Comparison of ENCODE assay signal across 19 cellular contexts in the genomic region with DNA sequence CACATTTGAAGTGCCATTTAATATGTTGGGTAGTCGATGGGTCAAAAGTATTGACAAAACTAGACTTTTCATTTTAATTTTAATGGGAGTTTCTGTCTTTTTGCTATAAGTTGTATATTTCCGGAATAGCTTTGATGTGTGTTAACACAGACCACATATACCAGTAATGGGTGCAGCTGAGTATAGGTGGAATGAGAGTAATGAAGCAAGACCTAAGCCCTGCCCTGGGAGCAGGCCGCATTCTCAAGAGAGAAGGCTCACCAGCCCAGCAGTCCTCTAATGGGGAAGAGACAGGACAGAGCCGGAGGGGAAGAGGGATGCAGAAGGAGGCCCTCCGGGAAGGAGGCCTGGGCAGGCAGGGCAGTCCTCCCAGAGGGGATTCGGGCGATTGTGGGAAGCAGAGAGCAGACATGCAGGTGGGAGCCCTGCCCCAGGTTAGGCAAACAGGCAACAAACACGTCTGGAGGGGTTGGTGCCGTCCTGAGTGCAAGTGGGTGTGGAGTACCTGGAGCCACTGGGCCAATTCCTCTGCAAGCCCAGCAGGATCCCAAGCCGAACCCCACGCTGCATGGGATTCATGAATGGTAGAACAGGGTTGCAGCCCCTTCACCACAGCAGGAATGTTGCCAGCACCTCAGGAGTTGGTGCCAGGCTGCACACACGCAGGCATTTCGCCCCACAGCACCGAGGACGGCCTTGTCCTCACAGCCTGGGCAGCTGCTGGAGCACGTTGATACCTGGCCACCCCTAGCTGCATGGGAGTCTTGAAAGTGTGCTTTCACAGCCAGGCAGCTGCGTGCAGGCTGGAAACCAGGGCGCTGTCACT. TPM values are rescaled to one million over a fixed set of nuclear protein-coding genes. Genes with fewer than 3 reads are reported as not detected.
DNase-seq lines count a peak whose midpoint lies in the region; ATAC-seq, FAIRE-seq and TF ChIP-seq lines count a peak whose summit lies in the region.
"Had no signal": no experiment of that assay in that cellular context is flagged by ENCODE, and none has a peak within 500 bp of the region (broad histone marks: within the 10 kb centered on the region; RNA-seq: fewer than 3 reads in every experiment).

No MANE protein-coding gene starts in this region.

- peaks cover 13% of the 10 kb centered on the region for H3K36me3 ChIP-seq in osteoblast (ENCODE audit: insufficient read depth, low read length)
- H3K36me3 ChIP-seq: SJCRH30 had no signal

- H3K4me1 ChIP-seq in osteoblast (ENCODE audit: insufficient read depth, low read length), result peaks cover 22% of the 10 kb centered on the region
- H3K4me1 ChIP-seq: SJCRH30 had no signal

- ATAC-seq in GM18873 (IDR thresholded peaks at IDR 0.05; ENCODE audit: low FRiP score, unreplicated experiment), result no peak
- ATAC-seq: GM12878 had no signal

- H4K20me1 ChIP-seq in osteoblast (ENCODE audit: insufficient read depth, low read length), result peaks cover 11% of the 10 kb centered on the region

- H3K27me3 ChIP-seq in osteoblast (ENCODE audit: insufficient read depth, low read length), result no peaks in the 10 kb centered on the region
- H3K27me3 ChIP-seq: SJCRH30 had no signal

- no peak for TF ChIP-seq CTCF in osteoblast (IDR thresholded peaks at IDR 0.05; ENCODE audit: extremely low read depth, low read depth, low read length)

- H2AFZ ChIP-seq in osteoblast (ENCODE audit: low read length), result no peak overlapping the region

- H3K79me2 ChIP-seq in osteoblast (ENCODE audit: insufficient read depth, low read length), result no peaks in the 10 kb centered on the region

- FAIRE-seq in GM12891 (lab: Jason Lieb, UNC) (no peak), GM12892 (lab: Jason Lieb, UNC) (no peak)
- FAIRE-seq: GM12878 had no signal

- TF ChIP-seq POLR2A in GM12891 (IDR thresholded peaks at IDR 0.05; ENCODE audit: low read depth, low read length) (0 out of 2 replicates have a peak, but pooled peaks have one; percentile 31), GM12892 (IDR thresholded peaks at IDR 0.05; ENCODE audit: low read depth, low read length) (no peak)

- no peak overlapping the region for H3K27ac ChIP-seq in osteoblast (ENCODE audit: low read depth, low read length)
- H3K27ac ChIP-seq: KMS-11, SJCRH30 had no signal

- DNase-seq in D341Med (ENCODE audit: low spot score) (peak; percentile 28), GM12891 (ENCODE audit: insufficient read length, low spot score) (no peak), ecto neural progenitor cell (ENCODE audit: low spot score) (peak; percentile 44), osteoblast (ENCODE audit: insufficient read length, low spot score, missing footprints) (peak; percentile 60), GM12892 (ENCODE audit: insufficient read length) (no peak), mesenteric fat pad (ENCODE audit: low spot score) (no peak)
- DNase-seq: activated CD8-positive, alpha-beta memory T cell treated with anti-CD3 and anti-CD28 coated beads for 24 hours; GF-D8; hippocampal formation; NCI-H1048; NCI-H2081; NCI-H526; occipital lobe; SJCRH30; stimulated activated CD4-positive, alpha-beta T cell treated with anti-CD3 and anti-CD28 coated beads, Interleukin-4, amount 100 ng/mL, for 4 hours; T-helper 2 cell had no signal

- no peaks in the 10 kb centered on the region for H3K9me3 ChIP-seq in osteoblast (ENCODE audit: low read depth, low read length)
- H3K9me3 ChIP-seq: SJCRH30 had no signal

- no peak overlapping the region for H3K4me2 ChIP-seq in osteoblast (ENCODE audit: insufficient read depth, low read length)
- H3K4me2 ChIP-seq: KMS-11 had no signal

- no peak overlapping the region for H3K4me3 ChIP-seq in osteoblast (ENCODE audit: insufficient read depth, low read length)
- H3K4me3 ChIP-seq: GM12878, SJCRH30 had no signal

TF ChIP-seq in GM12891, 5 proteins besides CTCF, POLR2A, EP300 and RAD21:
- TF ChIP-seq POU2F2 (IDR thresholded peaks at IDR 0.05; ENCODE audit: low read depth, low read length), result 0 out of 2 replicates have a peak, but pooled peaks have one; percentile 13
- no peak for TF ChIP-seq TAF1 (IDR thresholded peaks at IDR 0.05; ENCODE audit: low read depth, low read length)

RNA-seq across cellular contexts. Expression of a gene that starts 7.8 kb away (rescaled TPM):
- polyA plus RNA-seq in GM12891 (2012; ENCODE audit: low read depth, missing spikeins), result 44.2 TPM
- total RNA-seq in osteoblast, result 5.1 and 8.3 TPM in 2 replicates
- polyA plus RNA-seq in GM12892 (2012; ENCODE audit: missing spikeins), result 15.3 TPM
- 90.1 TPM for total RNA-seq in mesenteric fat pad

RNA-seq across cellular contexts. Expression of a gene that starts 14.2 kb away (rescaled TPM):
- polyA plus RNA-seq in GM12891 (2012; ENCODE audit: low read depth, missing spikeins), result 5.1 TPM
- total RNA-seq in osteoblast (9.0 and 10.6 TPM in 2 replicates), mesenteric fat pad (13.8 TPM)
- 2.5 TPM for polyA plus RNA-seq in GM12892 (2012; ENCODE audit: missing spikeins)

RNA-seq across cellular contexts. Expression of a gene that starts 47.6 kb away (rescaled TPM):
- 9.3 TPM for polyA plus RNA-seq in GM12891 (2012; ENCODE audit: low read depth, missing spikeins)
- total RNA-seq in osteoblast (28.6 and 30.8 TPM in 2 replicates), mesenteric fat pad (55.1 TPM)
- 12.4 TPM for polyA plus RNA-seq in GM12892 (2012; ENCODE audit: missing spikeins)

RNA-seq across cellular contexts. Expression of a gene that starts 48.0 kb away (rescaled TPM):
- 50.7 TPM for polyA plus RNA-seq in GM12891 (2012; ENCODE audit: low read depth, missing spikeins)
- total RNA-seq in osteoblast (23.0 and 24.6 TPM in 2 replicates), mesenteric fat pad (45.8 TPM)
- 30.8 TPM for polyA plus RNA-seq in GM12892 (2012; ENCODE audit: missing spikeins)

Comparison
In these comparisons a context has a peak if more than half of its experiments do, and no peak if none do; other contexts are left out.
1. DNase-seq: peak in D341Med (single experiment), ecto neural progenitor cell (single experiment) and osteoblast (single experiment); none in GM12891 (single experiment), GM12892 (single experiment) and mesenteric fat pad (single experiment).